In the genomic region with DNA sequence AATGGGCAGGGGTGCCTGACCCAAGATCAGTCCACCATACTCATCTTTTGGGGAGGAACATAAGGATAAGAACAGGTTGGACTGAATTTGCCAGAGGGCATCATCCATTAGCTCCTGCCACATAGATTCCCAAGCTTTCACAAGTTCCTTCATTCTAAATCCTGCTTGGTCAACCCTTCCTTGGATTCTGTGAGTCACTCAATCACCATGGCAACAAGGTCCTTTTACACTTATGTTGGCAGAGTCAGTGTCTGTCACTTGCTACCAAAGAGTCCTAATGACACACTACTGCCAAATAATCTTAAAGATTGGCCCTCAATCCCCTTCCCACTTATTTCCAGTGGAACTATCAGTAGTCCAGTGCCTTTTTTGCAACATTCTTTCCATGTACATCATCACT, we compare ENCODE assay signal across 13 cellular contexts. TPM values are rescaled to one million over a fixed set of nuclear protein-coding genes. Genes with fewer than 3 reads are reported as not detected.
A peak's percentile ranks its signal among the peaks of the same experiment; 100 is the strongest.
DNase-seq lines count a peak whose midpoint lies in the region; ATAC-seq and TF ChIP-seq lines count a peak whose summit lies in the region.
"Had no signal": no experiment of that assay in that cellular context is flagged by ENCODE, and none has a peak within 500 bp of the region (broad histone marks: within the 10 kb centered on the region; RNA-seq: fewer than 3 reads in every experiment).

No MANE protein-coding gene starts in this region.

- TF ChIP-seq CTCF in AG10803 (conservative IDR thresholded peaks at IDR 0.05; ENCODE audit: low read length), result no peak

- H3K36me3 ChIP-seq in SJCRH30, result no peaks in the 10 kb centered on the region
- H3K36me3 ChIP-seq: heart right ventricle had no signal

- peaks cover 12% of the 10 kb centered on the region; the same call in 1 of the 2 replicates for H3K4me1 ChIP-seq in SJCRH30

- H3K4me3 ChIP-seq in AG10803 (ENCODE audit: low read length) (no peak overlapping the region), SJCRH30 (no peak overlapping the region)

- no peak overlapping the region for H3K27ac ChIP-seq in SJCRH30
- H3K27ac ChIP-seq: heart right ventricle had no signal

- DNase-seq in AG10803 (ENCODE audit: low read depth) (peak; percentile 44), HT1080 (ENCODE audit: low read depth) (peak; percentile 75), astrocyte of the hippocampus (ENCODE audit: low read depth, low spot score) (peak; percentile 73), iris pigment epithelial cell (ENCODE audit: low read depth) (peak; percentile 30), SJCRH30 (no peak)
- no peak for DNase-seq in activated CD4-positive, CD25-positive, alpha-beta regulatory T cell treated with anti-CD3 and anti-CD28 coated beads, Interleukin-2, amount 50 U/mL, for 72 hours
- DNase-seq: activated CD4-positive, alpha-beta T cell treated with anti-CD3 and anti-CD28 coated beads, Interleukin-2, amount 50 U/mL, for 4 hours; CD4-positive, CD25-positive, alpha-beta regulatory T cell; GOT3; heart right ventricle; NCI-H1694 treated with DMSO at 0.1 percent for 48 hours had no signal

- ATAC-seq in GM18502 (IDR thresholded peaks at IDR 0.05; ENCODE audit: poor library complexity, unreplicated experiment) (no peak), GM21423 (IDR thresholded peaks at IDR 0.05; ENCODE audit: unreplicated experiment) (no peak)
- ATAC-seq: heart right ventricle had no signal

- H3K27me3 ChIP-seq in SJCRH30, result no peaks in the 10 kb centered on the region; the same call in 1 of the 2 replicates

- H3K9me3 ChIP-seq in SJCRH30 (replicated peaks), result no peaks in the 10 kb centered on the region
- H3K9me3 ChIP-seq: heart right ventricle had no signal

RNA-seq across cellular contexts. Expression of a gene that starts 5.0 kb away (rescaled TPM):
- 0.02 TPM in 1 of 2 replicates, not detected in the other for total RNA-seq in HT1080 (2014; rRNA removed; shearing (Covaris generic))
- not detected in 2 replicates for polyA plus RNA-seq in HT1080 (2015; cell fraction: cytosol; rRNA removed)
- polyA plus RNA-seq in HT1080 (2015; cell fraction: nucleus; rRNA removed), result not detected in 2 replicates
- not detected in 2 replicates for total RNA-seq in SJCRH30 (2014; rRNA removed; shearing (Covaris generic))
- total RNA-seq: CD4-positive, CD25-positive, alpha-beta regulatory T cell had no signal
- polyA plus RNA-seq: CD4-positive, CD25-positive, alpha-beta regulatory T cell had no signal

RNA-seq across cellular contexts. Expression of a gene that starts 50.4 kb away (rescaled TPM):
- 2.3 and 3.1 TPM in 2 replicates for total RNA-seq in HT1080 (2014; rRNA removed; shearing (Covaris generic))
- polyA plus RNA-seq in HT1080 (2015; cell fraction: cytosol; rRNA removed), result 8.4 and 10.7 TPM in 2 replicates
- 20.8 and 22.5 TPM in 2 replicates for polyA plus RNA-seq in HT1080 (2015; cell fraction: nucleus; rRNA removed)
- total RNA-seq in SJCRH30 (2014; rRNA removed; shearing (Covaris generic)), result 9.1 and 12.3 TPM in 2 replicates

Comparison
In these comparisons a context has a peak if more than half of its experiments do, and no peak if none do; other contexts are left out.
1. DNase-seq: peak in AG10803 (single experiment), HT1080 (single experiment), astrocyte of the hippocampus (single experiment) and iris pigment epithelial cell (single experiment); none in SJCRH30 (0 of 2) and activated CD4-positive, CD25-positive, alpha-beta regulatory T cell treated with anti-CD3 and anti-CD28 coated beads, Interleukin-2, amount 50 U/mL, for 72 hours (single experiment).